Comparison of ENCODE assay signal across 9 cellular contexts in genomic region chr19:15288146-15288963, GRCh38. TPM values are rescaled to one million over a fixed set of nuclear protein-coding genes. Genes with fewer than 3 reads are reported as not detected.
DNase-seq lines count a peak whose midpoint lies in the region; ATAC-seq and TF ChIP-seq lines count a peak whose summit lies in the region.
"Had no signal": no experiment of that assay in that cellular context is flagged by ENCODE, and none has a peak within 500 bp of the region (broad histone marks: within the 10 kb centered on the region; RNA-seq: fewer than 3 reads in every experiment).

No MANE protein-coding gene starts in this region.

- peak overlapping the region; percentile 86 for H3K4me2 ChIP-seq in BLaER1
- H3K4me2 ChIP-seq in KMS-11 = peak overlapping the region; percentile 45; the same call in 1 of the 2 replicates

- WGBS in heart right ventricle, 2 donors = 31 to 42% methylated on average over 14 of the region's 14 CpGs

- H3K27ac ChIP-seq in BLaER1 (peak overlapping the region; percentile 69), KMS-11 (no peak overlapping the region), WERI-Rb-1 (peak overlapping the region; percentile 81), heart right ventricle (peak overlapping the region in 4 of 10 donors; percentile 10 to 38 (median 22)), skeletal muscle tissue (ENCODE audit: low read depth, low read length) (no peak overlapping the region)

- H3K4me1 ChIP-seq in BLaER1 = peaks cover 100% of the 10 kb centered on the region
- H3K4me1 ChIP-seq in KMS-11 (ENCODE audit: low read depth, poor library complexity, severe bottlenecking) = peaks cover 98% of the 10 kb centered on the region
- peaks cover 44 to 100% (median 100%) of the 10 kb centered on the region in 9 donors for H3K4me1 ChIP-seq in heart right ventricle
- peaks cover 84 to 89% (median 85%) of the 10 kb centered on the region in 3 donors for H3K4me1 ChIP-seq in skeletal muscle tissue (ENCODE audit: control insufficient read depth in 3 of 3, insufficient read depth in 3 of 3, low read length in 3 of 3)

- H3K27me3 ChIP-seq in BLaER1 (no peaks in the 10 kb centered on the region), KMS-11 (ENCODE audit: insufficient read depth, low read depth) (no peaks in the 10 kb centered on the region), WERI-Rb-1 (ENCODE audit: insufficient read depth, low read depth, severe bottlenecking) (no peaks in the 10 kb centered on the region), heart right ventricle (no peaks in the 10 kb centered on the region), skeletal muscle tissue (ENCODE audit: control insufficient read depth in 3 of 3, insufficient read depth in 3 of 3, low read length in 3 of 3) (no peaks in the 10 kb centered on the region)

- ATAC-seq in heart right ventricle = peak in 7 of 8 donors; percentile 28 to 55 (median 38)
- ATAC-seq in HG03196 (IDR thresholded peaks at IDR 0.05; ENCODE audit: unreplicated experiment) = no peak
- ATAC-seq: HCT116 had no signal

- no peak for TF ChIP-seq CTCF in KMS-11 (conservative IDR thresholded peaks at IDR 0.05; ENCODE audit: low read depth, low read length)
- no peak for TF ChIP-seq CTCF in WERI-Rb-1 (IDR thresholded peaks at IDR 0.05; ENCODE audit: low read depth, low read length)
- TF ChIP-seq CTCF in heart right ventricle (IDR thresholded peaks at IDR 0.05) = no peak

- intact Hi-C loops in heart right ventricle (cut with DNase I) = no loop called here

- H3K36me3 ChIP-seq in BLaER1 (no peaks in the 10 kb centered on the region), KMS-11 (ENCODE audit: insufficient read depth) (no peaks in the 10 kb centered on the region), WERI-Rb-1 (peaks cover 3% of the 10 kb centered on the region; the same call in 1 of the 2 replicates), heart right ventricle (no peaks in the 10 kb centered on the region), skeletal muscle tissue (ENCODE audit: control insufficient read depth in 3 of 3, insufficient read depth in 3 of 3, low read length in 3 of 3) (no peaks in the 10 kb centered on the region)

- no peaks in the 10 kb centered on the region for H3K9me3 ChIP-seq in BLaER1
- H3K9me3 ChIP-seq in WERI-Rb-1 (ENCODE audit: severe bottlenecking) = no peaks in the 10 kb centered on the region
- H3K9me3 ChIP-seq in heart right ventricle = no peaks in the 10 kb centered on the region
- no peaks in the 10 kb centered on the region for H3K9me3 ChIP-seq in skeletal muscle tissue (ENCODE audit: control insufficient read depth in 3 of 3, low read length in 3 of 3)

- no peak overlapping the region for H2AFZ ChIP-seq in KMS-11 (ENCODE audit: low read depth)

- H3K4me3 ChIP-seq in BLaER1 (no peak overlapping the region), KMS-11 (IDR thresholded peaks at IDR 0.05; ENCODE audit: insufficient read depth, low read depth, low read length) (no peak overlapping the region), WERI-Rb-1 (ENCODE audit: low read depth, low read length) (peak overlapping the region; percentile 1; the same call in 1 of the 2 replicates), heart right ventricle (no peak overlapping the region), skeletal muscle tissue (ENCODE audit: low read length in 3 of 3) (peak overlapping the region; percentile 16 to 37 (median 30))

- H3K9ac ChIP-seq in BLaER1 (peak overlapping the region; percentile 66), KMS-11 (no peak overlapping the region), skeletal muscle tissue (ENCODE audit: low read depth in 1 of 3, low read length in 3 of 3) (peak overlapping the region in 1 of 3 donors; percentile 35)

- peaks cover 100% of the 10 kb centered on the region for H4K20me1 ChIP-seq in BLaER1
- H4K20me1 ChIP-seq in KMS-11 (ENCODE audit: insufficient read depth) = peaks cover 92% of the 10 kb centered on the region

- H3K79me2 ChIP-seq in KMS-11 (ENCODE audit: insufficient read depth, low read depth) = peaks cover 99% of the 10 kb centered on the region

- DNase-seq in WERI-Rb-1 (peak; percentile 75), heart right ventricle (no peak), SW 1271 (lab: John Stamatoyannopoulos, UW) (no peak), GM19238 (ENCODE audit: insufficient read length, low spot score) (no peak)

RNA-seq across cellular contexts. Expression of gene BRD4, which starts 44.0 kb away (rescaled TPM):
- total RNA-seq in heart right ventricle = 10 to 100 TPM; 51.6 to 85.1 (median 54.7) TPM
- 10 to 100 TPM; 31.2 to 34.8 TPM for polyA plus RNA-seq in heart right ventricle
- total RNA-seq in skeletal muscle tissue = 9.4 TPM

RNA-seq across cellular contexts. Expression of gene EPHX3, which starts 56.1 kb away (rescaled TPM):
- under 1 TPM in 5 of 10 donors, not detected in 5; 0.15 to 0.32 (median 0.17) TPM for total RNA-seq in heart right ventricle
- polyA plus RNA-seq in heart right ventricle = under 1 TPM in 1 of 2 donors, not detected in 1; 0.20 TPM
- total RNA-seq in skeletal muscle tissue = not detected

Comparison
In these comparisons a context has a peak if more than half of its experiments do, and no peak if none do; other contexts are left out.
1. H3K27ac ChIP-seq: peak in BLaER1 (single experiment) and WERI-Rb-1 (single experiment); none in KMS-11 (single experiment) and skeletal muscle tissue (single experiment).
2. H3K4me3 ChIP-seq: peak in WERI-Rb-1 (single experiment) and skeletal muscle tissue (3 of 3); none in BLaER1 (single experiment), KMS-11 (single experiment) and heart right ventricle (0 of 10).